In genomic region chr6:161694995-161695394, GRCh38 we compare ENCODE assay signal across 9 cellular contexts.
A peak's percentile ranks its signal among the peaks of the same experiment; 100 is the strongest.
DNase-seq lines count a peak whose midpoint lies in the region; ATAC-seq and TF ChIP-seq lines count a peak whose summit lies in the region.
"Had no signal": no experiment of that assay in that cellular context is flagged by ENCODE, and none has a peak within 500 bp of the region (broad histone marks: within the 10 kb centered on the region; RNA-seq: fewer than 3 reads in every experiment).

No MANE protein-coding gene starts in this region.

- WGBS in adrenal gland, 4 donors: 72 to 77% (median 76%) methylated on average over 3 of the region's 3 CpGs

- H3K4me1 ChIP-seq in adrenal gland (replicated peaks in 1 of 2) (peaks cover 0 to 9% of the 10 kb centered on the region in 2 donors), ascending aorta (no peaks in the 10 kb centered on the region)

- H3K4me1 Mint-ChIP-seq in stimulated activated memory B cell treated with anti-CD40 and anti-IgM and Interleukin-4, amounts not matched to agents 10 μg/mL and 1 μg/mL and 100 μg/mL, for 72 hours: no peaks in the 10 kb centered on the region

- no peaks in the 10 kb centered on the region for H3K27me3 ChIP-seq in adrenal gland
- H3K27me3 ChIP-seq in ascending aorta: no peaks in the 10 kb centered on the region

- TF ChIP-seq CTCF in adrenal gland (IDR thresholded peaks at IDR 0.05) (peak; percentile 19 to 54 (median 46)), ascending aorta (IDR thresholded peaks at IDR 0.05) (peak in 1 of 3 experiments; percentile 25)

- H3K36me3 Mint-ChIP-seq in stimulated activated memory B cell treated with anti-CD40 and anti-IgM and Interleukin-4, amounts not matched to agents 10 μg/mL and 1 μg/mL and 100 μg/mL, for 72 hours: no peaks in the 10 kb centered on the region

- TF ChIP-seq POLR2A in adrenal gland (IDR thresholded peaks at IDR 0.05): no peak

- no peak overlapping the region for H3K4me3 Mint-ChIP-seq in stimulated activated memory B cell treated with anti-CD40 and anti-IgM and Interleukin-4, amounts not matched to agents 10 μg/mL and 1 μg/mL and 100 μg/mL, for 72 hours
- H3K4me3 Mint-ChIP-seq: dendritic cell treated with granulocyte-macrophage colony-stimulating factor and Interleukin-4, amounts not matched to agents 40 ng/mL and 50 ng/mL, for 4 days had no signal

- peak; percentile 68 for ATAC-seq in HG02973 (IDR thresholded peaks at IDR 0.05; ENCODE audit: unreplicated experiment)
- ATAC-seq in stimulated activated memory B cell treated with anti-CD40 and anti-IgM and Interleukin-4, amounts not matched to agents 10 μg/mL and 1 μg/mL and 100 μg/mL, for 72 hours: no peak

- H3K9me3 Mint-ChIP-seq in stimulated activated memory B cell treated with anti-CD40 and anti-IgM and Interleukin-4, amounts not matched to agents 10 μg/mL and 1 μg/mL and 100 μg/mL, for 72 hours: no peaks in the 10 kb centered on the region

- H3K27ac ChIP-seq in adrenal gland (no peak overlapping the region), ascending aorta (no peak overlapping the region)

- H3K27ac Mint-ChIP-seq in stimulated activated memory B cell treated with anti-CD40 and anti-IgM and Interleukin-4, amounts not matched to agents 10 μg/mL and 1 μg/mL and 100 μg/mL, for 72 hours: no peak overlapping the region
- H3K27ac Mint-ChIP-seq: dendritic cell treated with granulocyte-macrophage colony-stimulating factor and Interleukin-4, amounts not matched to agents 40 ng/mL and 50 ng/mL, for 4 days had no signal

- H3K9me3 ChIP-seq in adrenal gland (replicated peaks in 1 of 3) (no peaks in the 10 kb centered on the region), ascending aorta (no peaks in the 10 kb centered on the region)

- intact Hi-C loops in adrenal gland (cut with DNase I): loop anchor here in 1 of 2 donors (10.0 kb wide), 1 partner anchor 280 kb away; no protein-coding TSS in a partner anchor
- intact Hi-C loops in ascending aorta (cut with DNase I): no loop called here
- intact Hi-C loops in posterior cingulate gyrus (cut with DNase I): no loop called here

- H3K27me3 Mint-ChIP-seq in stimulated activated memory B cell treated with anti-CD40 and anti-IgM and Interleukin-4, amounts not matched to agents 10 μg/mL and 1 μg/mL and 100 μg/mL, for 72 hours: no peaks in the 10 kb centered on the region
- H3K27me3 Mint-ChIP-seq: dendritic cell treated with granulocyte-macrophage colony-stimulating factor and Interleukin-4, amounts not matched to agents 40 ng/mL and 50 ng/mL, for 4 days had no signal

- H3K4me3 ChIP-seq in adrenal gland (no peak overlapping the region), ascending aorta (no peak overlapping the region)

- no peaks in the 10 kb centered on the region for H3K36me3 ChIP-seq in adrenal gland (replicated peaks in 1 of 2)
- no peaks in the 10 kb centered on the region for H3K36me3 ChIP-seq in ascending aorta

- peak; percentile 31 for DNase-seq in ELF-1 (ENCODE audit: low read depth, low spot score)
- DNase-seq in adrenal gland: peak in 2 of 7 donors; percentile 8 to 24
- DNase-seq in myocyte (ENCODE audit: low read depth): peak; percentile 40
- no peak for DNase-seq in ascending aorta (ENCODE audit: low spot score in 2 of 2)
- no peak for DNase-seq in DMS153 (lab: John Stamatoyannopoulos, UW)
- DNase-seq in posterior cingulate gyrus: no peak

Comparison
In these comparisons a context has a peak if more than half of its experiments do, and no peak if none do; other contexts are left out.
1. DNase-seq: peak in ELF-1 (single experiment) and myocyte (single experiment); none in ascending aorta (0 of 2), DMS153 (single experiment) and posterior cingulate gyrus (0 of 10).